ENCODE assay signal across 8 cellular contexts in genomic region chr15:73700041-73700842, GRCh38. TPM values are rescaled to one million over a fixed set of nuclear protein-coding genes. Genes with fewer than 3 reads are reported as not detected.
DNase-seq lines count a peak whose midpoint lies in the region; ATAC-seq and TF ChIP-seq lines count a peak whose summit lies in the region.

No MANE protein-coding gene starts in this region.

- DNase-seq in NCI-H774 (lab: John Stamatoyannopoulos, UW) (peak; percentile 61), ecto neural progenitor cell (ENCODE audit: low spot score) (peak; percentile 77), lung microvascular endothelial cell (ENCODE audit: low read depth in 2 of 2) (peak; percentile 84 to 89)
- DNase-seq in activated CD4-positive, alpha-beta T cell treated with anti-CD3 and anti-CD28 coated beads, Interleukin-2, amount 50 U/mL, for 48 hours, result peak; percentile 72 to 80
- DNase-seq in stimulated activated CD8-positive, alpha-beta memory T cell treated with anti-CD3 and anti-CD28 coated beads, Interleukin-15, amount 100 ng/mL, for 1 hour (ENCODE audit: low read depth), result peak; percentile 54

- no peak overlapping the region for H3K9ac ChIP-seq in BLaER1

- 0 out of 2 replicates have a peak overlapping the region, but pooled peaks have one; percentile 4 for H3K4me2 ChIP-seq in BLaER1

- ATAC-seq in GM21447 (IDR thresholded peaks at IDR 0.05; ENCODE audit: unreplicated experiment), result no peak

- POLR2A ChIA-PET in HEK293 (lab: Yijun Ruan, JAX), result interaction anchor here (0.9 to 1.3 kb wide), 3 partner anchors 9 to 139 kb away, joined by 3 to 4 read pairs (median 4); no protein-coding TSS in a partner anchor

- H3K4me1 ChIP-seq in BLaER1 (peaks cover 46% of the 10 kb centered on the region), HEK293 (ENCODE audit: control insufficient read depth, insufficient read depth, low read length) (peaks cover 9% of the 10 kb centered on the region)

- H3K27ac ChIP-seq in BLaER1 (no peak overlapping the region), HEK293 (ENCODE audit: extremely low read depth, low read depth, low read length) (no peak overlapping the region)

- no peak overlapping the region for H3K4me3 ChIP-seq in BLaER1
- H3K4me3 ChIP-seq in HEK293 (ENCODE audit: low read depth, low read length), result no peak overlapping the region

- TF ChIP-seq CTCF in HEK293 (tag by site-specific recombination; IDR thresholded peaks at IDR 0.05), result peak; percentile 91

- CTCF ChIA-PET in HEK293 (lab: Yijun Ruan, JAX), result interaction anchor here (0.5 to 16.7 kb wide), 57 partner anchors 9 to 1103 kb away, joined by 3 to 543 read pairs (median 6); partner anchors contain the start of genes CD276 and NPTN

- no peaks in the 10 kb centered on the region for H3K9me3 ChIP-seq in BLaER1
- no peaks in the 10 kb centered on the region for H3K9me3 ChIP-seq in HEK293 (ENCODE audit: control insufficient read depth, insufficient read depth, low read depth, low read length)

- H4K20me1 ChIP-seq in BLaER1, result peaks cover 61% of the 10 kb centered on the region

- H3K36me3 ChIP-seq in BLaER1 (no peaks in the 10 kb centered on the region), HEK293 (ENCODE audit: control insufficient read depth in 2 of 2, insufficient read depth in 1 of 2, low read length in 2 of 2) (peaks cover 15 to 52% of the 10 kb centered on the region in 2 experiments)

- H3K27me3 ChIP-seq in BLaER1, result no peaks in the 10 kb centered on the region

TF ChIP-seq in HEK293, 187 proteins besides CTCF, POLR2A, EP300 and RAD21:
- TF ChIP-seq GFI1B (tag by site-specific recombination; IDR thresholded peaks at IDR 0.05), result no peak
- peak; percentile 33; the same call in 1 of the 2 replicates for TF ChIP-seq SP7 (tag by site-specific recombination; IDR thresholded peaks at IDR 0.05)
- no peak for TF ChIP-seq KLF7 (tag by site-specific recombination; IDR thresholded peaks at IDR 0.05; ENCODE audit: borderline replicate concordance)
- TF ChIP-seq ZBTB17 (tag by site-specific recombination; IDR thresholded peaks at IDR 0.05), result peak; percentile 73
- peak; percentile 71; the same call in 1 of the 2 replicates for TF ChIP-seq ZNF2 (tag by site-specific recombination; IDR thresholded peaks at IDR 0.05)
- peak; percentile 53; the same call in 1 of the 2 replicates for TF ChIP-seq ZNF391 (tag by site-specific recombination; IDR thresholded peaks at IDR 0.05; ENCODE audit: borderline replicate concordance, low read depth)
- TF ChIP-seq, protein P1, sequence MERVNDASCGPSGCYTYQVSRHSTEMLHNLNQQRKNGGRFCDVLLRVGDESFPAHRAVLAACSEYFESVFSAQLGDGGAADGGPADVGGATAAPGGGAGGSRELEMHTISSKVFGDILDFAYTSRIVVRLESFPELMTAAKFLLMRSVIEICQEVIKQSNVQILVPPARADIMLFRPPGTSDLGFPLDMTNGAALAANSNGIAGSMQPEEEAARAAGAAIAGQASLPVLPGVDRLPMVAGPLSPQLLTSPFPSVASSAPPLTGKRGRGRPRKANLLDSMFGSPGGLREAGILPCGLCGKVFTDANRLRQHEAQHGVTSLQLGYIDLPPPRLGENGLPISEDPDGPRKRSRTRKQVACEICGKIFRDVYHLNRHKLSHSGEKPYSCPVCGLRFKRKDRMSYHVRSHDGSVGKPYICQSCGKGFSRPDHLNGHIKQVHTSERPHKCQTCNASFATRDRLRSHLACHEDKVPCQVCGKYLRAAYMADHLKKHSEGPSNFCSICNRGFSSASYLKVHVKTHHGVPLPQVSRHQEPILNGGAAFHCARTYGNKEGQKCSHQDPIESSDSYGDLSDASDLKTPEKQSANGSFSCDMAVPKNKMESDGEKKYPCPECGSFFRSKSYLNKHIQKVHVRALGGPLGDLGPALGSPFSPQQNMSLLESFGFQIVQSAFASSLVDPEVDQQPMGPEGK (tag by site-specific recombination; IDR thresholded peaks at IDR 0.05), result 0 out of 2 replicates have a peak, but pooled peaks have one; percentile 25
- TF ChIP-seq PRDM6 (tag by site-specific recombination; IDR thresholded peaks at IDR 0.05), result no peak
- TF ChIP-seq ZNF654 (tag by site-specific recombination; IDR thresholded peaks at IDR 0.05; ENCODE audit: low read depth), result peak; percentile 95
- TF ChIP-seq GLIS1 (tag by site-specific recombination; IDR thresholded peaks at IDR 0.05), result 0 out of 2 replicates have a peak, but pooled peaks have one; percentile 18
- peak; percentile 58; the same call in 1 of the 2 replicates for TF ChIP-seq ZNF600 (tag by site-specific recombination; IDR thresholded peaks at IDR 0.05)

RNA-seq across cellular contexts. Expression of gene CD276, which starts 16.1 kb away (rescaled TPM):
- 21.4 and 41.4 TPM in 2 replicates for total RNA-seq in lung microvascular endothelial cell

RNA-seq across cellular contexts. Expression of gene INSYN1, which starts 52.9 kb away (rescaled TPM):
- total RNA-seq in lung microvascular endothelial cell, result under 0.01 and 0.22 TPM in 2 replicates
